2 cellular contexts compared by ENCODE assay signal in genomic region chr3:159453036-159453435, GRCh38.
TF ChIP-seq lines count a peak whose summit lies in the region.

No MANE protein-coding gene starts in this region.

TF ChIP-seq in SK-N-SH, 30 proteins besides CTCF, POLR2A, EP300 and RAD21:
- TF ChIP-seq RCOR1 (IDR thresholded peaks at IDR 0.05; ENCODE audit: low read length) (0 out of 2 replicates have a peak, but pooled peaks have one; percentile 25), FOXJ3 (CRISPR knock-in tag; IDR thresholded peaks at IDR 0.05) (no peak)

TF ChIP-seq in SK-N-SH treated with all-trans-retinoic acid at 6 μM for 48 hours, 23 proteins besides CTCF, POLR2A, EP300 and RAD21:
- TF ChIP-seq CSDC2 (CRISPR knock-in tag; IDR thresholded peaks at IDR 0.05): no peak
- TF ChIP-seq, protein P1, sequence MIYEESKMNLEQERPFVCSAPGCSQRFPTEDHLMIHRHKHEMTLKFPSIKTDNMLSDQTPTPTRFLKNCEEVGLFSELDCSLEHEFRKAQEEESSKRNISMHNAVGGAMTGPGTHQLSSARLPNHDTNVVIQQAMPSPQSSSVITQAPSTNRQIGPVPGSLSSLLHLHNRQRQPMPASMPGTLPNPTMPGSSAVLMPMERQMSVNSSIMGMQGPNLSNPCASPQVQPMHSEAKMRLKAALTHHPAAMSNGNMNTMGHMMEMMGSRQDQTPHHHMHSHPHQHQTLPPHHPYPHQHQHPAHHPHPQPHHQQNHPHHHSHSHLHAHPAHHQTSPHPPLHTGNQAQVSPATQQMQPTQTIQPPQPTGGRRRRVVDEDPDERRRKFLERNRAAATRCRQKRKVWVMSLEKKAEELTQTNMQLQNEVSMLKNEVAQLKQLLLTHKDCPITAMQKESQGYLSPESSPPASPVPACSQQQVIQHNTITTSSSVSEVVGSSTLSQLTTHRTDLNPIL (CRISPR knock-in tag; IDR thresholded peaks at IDR 0.05; ENCODE audit: low read depth): no peak
- no peak for TF ChIP-seq RARB (CRISPR knock-in tag; IDR thresholded peaks at IDR 0.05)
- TF ChIP-seq ZFP30 (CRISPR knock-in tag; IDR thresholded peaks at IDR 0.05): no peak
- no peak for TF ChIP-seq ZNF565 (CRISPR knock-in tag; conservative IDR thresholded peaks at IDR 0.05; ENCODE audit: low read depth)
- no peak for TF ChIP-seq ZC3H10 (CRISPR knock-in tag; IDR thresholded peaks at IDR 0.05)
- no peak for TF ChIP-seq PPARA (CRISPR knock-in tag; IDR thresholded peaks at IDR 0.05; ENCODE audit: borderline replicate concordance)
- no peak for TF ChIP-seq TOX (CRISPR knock-in tag; IDR thresholded peaks at IDR 0.05; ENCODE audit: borderline replicate concordance)
- no peak for TF ChIP-seq ESRRG (CRISPR knock-in tag; IDR thresholded peaks at IDR 0.05)
- no peak for TF ChIP-seq ARNTL (CRISPR knock-in tag; IDR thresholded peaks at IDR 0.05; ENCODE audit: borderline replicate concordance, low read depth)
- TF ChIP-seq SNAI2 (CRISPR knock-in tag; IDR thresholded peaks at IDR 0.05): no peak
- no peak for TF ChIP-seq GLIS3 (CRISPR knock-in tag; IDR thresholded peaks at IDR 0.05)
- no peak for TF ChIP-seq ZNF8 (CRISPR knock-in tag; IDR thresholded peaks at IDR 0.05)
- no peak for TF ChIP-seq TCF4 (CRISPR knock-in tag; IDR thresholded peaks at IDR 0.05; ENCODE audit: borderline replicate concordance)
- TF ChIP-seq ZFP3 (CRISPR knock-in tag; IDR thresholded peaks at IDR 0.05): no peak
- TF ChIP-seq PATZ1 (CRISPR knock-in tag; IDR thresholded peaks at IDR 0.05; ENCODE audit: borderline replicate concordance): no peak
- TF ChIP-seq BACH2 (CRISPR knock-in tag; IDR thresholded peaks at IDR 0.05; ENCODE audit: borderline replicate concordance): no peak
- no peak for TF ChIP-seq POU6F1 (CRISPR knock-in tag; IDR thresholded peaks at IDR 0.05; ENCODE audit: borderline replicate concordance, low read depth)
